In the genomic region with DNA sequence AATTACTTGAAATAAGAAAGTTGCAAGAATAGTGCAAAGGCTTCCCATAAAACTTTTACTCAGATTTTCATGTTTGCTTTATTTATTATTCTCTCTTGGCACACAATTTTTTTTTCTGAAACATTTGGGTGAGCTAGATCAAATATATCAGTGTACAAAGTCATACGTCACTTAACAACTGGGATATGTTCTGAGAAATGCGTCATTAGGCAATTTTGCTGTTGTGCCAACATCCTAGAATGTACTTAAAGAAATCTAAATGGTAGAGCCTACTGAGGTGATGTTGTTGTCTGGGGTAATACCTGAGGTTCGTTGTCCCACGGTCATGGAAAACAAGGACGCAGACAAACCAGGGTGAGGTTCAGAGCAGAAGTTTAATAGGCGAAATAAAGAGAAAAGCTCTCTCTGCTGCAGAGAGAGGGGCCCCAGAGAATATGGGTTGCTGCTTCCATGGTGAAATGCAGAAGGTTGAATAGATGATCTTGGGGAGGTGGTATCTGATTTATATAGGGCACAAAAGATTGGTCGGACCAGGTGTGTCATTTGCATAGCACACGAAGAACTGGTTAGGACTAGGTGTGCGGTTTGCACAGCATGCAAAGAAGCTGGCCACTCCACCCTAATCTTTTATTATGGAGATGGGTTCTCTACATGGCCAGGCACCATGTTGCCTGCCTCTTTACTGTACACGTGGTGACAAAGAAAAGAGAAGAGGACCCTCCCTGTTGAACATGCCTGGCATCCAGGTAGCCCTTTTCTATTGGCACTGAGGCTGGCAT, we compare ENCODE assay signal across 13 cellular contexts. TPM values are rescaled to one million over a fixed set of nuclear protein-coding genes. Genes with fewer than 3 reads are reported as not detected.
DNase-seq lines count a peak whose midpoint lies in the region; ATAC-seq, FAIRE-seq and TF ChIP-seq lines count a peak whose summit lies in the region.
"Had no signal": no experiment of that assay in that cellular context is flagged by ENCODE, and none has a peak within 500 bp of the region (broad histone marks: within the 10 kb centered on the region; RNA-seq: fewer than 3 reads in every experiment).

No MANE protein-coding gene starts in this region.

- H3K27me3 Mint-ChIP-seq in GM23338 (ENCODE audit: insufficient read depth, low read depth, poor library complexity): no peaks in the 10 kb centered on the region

- H3F3A ChIP-seq in GM23338 (replicated peaks; ENCODE audit: low read depth) (no peaks in the 10 kb centered on the region), smooth muscle cell (ENCODE audit: low read depth) (no peaks in the 10 kb centered on the region)

- H3K9me3 ChIP-seq in SJCRH30 (replicated peaks) (no peaks in the 10 kb centered on the region), smooth muscle cell (replicated peaks; ENCODE audit: low read depth) (no peaks in the 10 kb centered on the region)

- no peak for ATAC-seq in GM23338
- ATAC-seq: activated T-cell treated with anti-CD3 and anti-CD28 coated beads, Interleukin-2, amount 50 U/mL, for 4 hours had no signal

- peak overlapping the region; percentile 49; the same call in 1 of the 2 replicates for H3K4me2 ChIP-seq in GM23338
- H3K4me2 ChIP-seq in smooth muscle cell: no peak overlapping the region

- no peak overlapping the region for H3K9ac ChIP-seq in smooth muscle cell (ENCODE audit: low read depth)
- H3K9ac ChIP-seq: parathyroid adenoma had no signal

- no peaks in the 10 kb centered on the region for H3K9me3 Mint-ChIP-seq in GM23338

- H3K9me2 ChIP-seq in GM23338 (ENCODE audit: insufficient read depth): peaks cover 5% of the 10 kb centered on the region; the same call in 1 of the 2 replicates

- no peak overlapping the region; the same call in 1 of the 2 replicates for H3K4me3 ChIP-seq in GM12864 (ENCODE audit: low read depth, low read length)
- H3K4me3 ChIP-seq in GM23338: no peak overlapping the region
- H3K4me3 ChIP-seq in SJCRH30: no peak overlapping the region
- H3K4me3 ChIP-seq in foreskin fibroblast (ENCODE audit: low read depth in 1 of 2, low read length in 2 of 2): no peak overlapping the region
- H3K4me3 ChIP-seq in smooth muscle cell: no peak overlapping the region

- H4K20me1 ChIP-seq in GM23338 (replicated peaks; ENCODE audit: insufficient read depth) (no peaks in the 10 kb centered on the region), smooth muscle cell (ENCODE audit: low read depth) (no peaks in the 10 kb centered on the region)

- H3K27ac Mint-ChIP-seq in GM23338: no peak overlapping the region

- H2AFZ ChIP-seq in GM23338 (peak overlapping the region; percentile 86), smooth muscle cell (ENCODE audit: low read depth) (no peak overlapping the region)
- H2AFZ ChIP-seq: parathyroid adenoma had no signal

- no peak overlapping the region for H3K4me3 Mint-ChIP-seq in GM23338
- H3K4me3 Mint-ChIP-seq: activated T-cell treated with anti-CD3 and anti-CD28 coated beads, Interleukin-2, amount 50 U/mL, for 4 hours had no signal

- peak; percentile 41 for FAIRE-seq in islet of Langerhans (lab: Jason Lieb, UNC)
- FAIRE-seq: kidney had no signal

- 86% methylated on average over 10 of the region's 10 CpGs for WGBS in smooth muscle cell (ENCODE audit: low lambda C conversion rate)

- H3K4me1 Mint-ChIP-seq in GM23338: peaks cover 16% of the 10 kb centered on the region

- peak; percentile 73 for DNase-seq in GM12864 (ENCODE audit: low read depth)
- no peak for DNase-seq in GM23338 (ENCODE audit: low spot score)
- no peak for DNase-seq in SJCRH30
- no peak for DNase-seq in foreskin fibroblast
- no peak for DNase-seq in smooth muscle cell (lab: John Stamatoyannopoulos, UW; ENCODE audit: unreplicated experiment)
- no peak for DNase-seq in SKM-1 (lab: John Stamatoyannopoulos, UW; ENCODE audit: unreplicated experiment)
- no peak for DNase-seq in posterior vena cava (ENCODE audit: low spot score)
- DNase-seq: activated T-cell treated with anti-CD3 and anti-CD28 coated beads, Interleukin-2, amount 50 U/mL, for 4 hours; kidney; NCI-H187; NCI-H69 had no signal

- H3K79me2 ChIP-seq in GM23338 (replicated peaks; ENCODE audit: insufficient read depth): no peaks in the 10 kb centered on the region
- no peaks in the 10 kb centered on the region for H3K79me2 ChIP-seq in smooth muscle cell (ENCODE audit: low read depth)
- H3K79me2 ChIP-seq: parathyroid adenoma had no signal

- TF ChIP-seq CTCF in GM12864 (IDR thresholded peaks at IDR 0.05; ENCODE audit: low read depth, low read length, missing control alignments): no peak
- TF ChIP-seq CTCF in GM23338 (conservative IDR thresholded peaks at IDR 0.05; ENCODE audit: low read depth in 2 of 2): no peak
- TF ChIP-seq CTCF in foreskin fibroblast (IDR thresholded peaks at IDR 0.05; ENCODE audit: low read depth, low read length): no peak
- no peak for TF ChIP-seq CTCF in smooth muscle cell (IDR thresholded peaks at IDR 0.05; ENCODE audit: borderline replicate concordance, insufficient read depth, poor library complexity, severe bottlenecking)

- intact Hi-C loops in posterior vena cava (cut with DNase I): no loop called here

- H3K27me3 ChIP-seq in GM23338 (ENCODE audit: insufficient read depth) (no peaks in the 10 kb centered on the region), SJCRH30 (no peaks in the 10 kb centered on the region), smooth muscle cell (ENCODE audit: low read depth) (no peaks in the 10 kb centered on the region)

- H3K27ac ChIP-seq in GM23338 (ENCODE audit: low read depth) (no peak overlapping the region), SJCRH30 (peak overlapping the region; percentile 37), smooth muscle cell (ENCODE audit: low read depth) (no peak overlapping the region)
- H3K27ac ChIP-seq: parathyroid adenoma had no signal

- no peaks in the 10 kb centered on the region for H3K36me3 Mint-ChIP-seq in GM23338 (ENCODE audit: low read depth)

- H3K36me3 ChIP-seq in GM23338 (ENCODE audit: insufficient read depth) (no peaks in the 10 kb centered on the region), SJCRH30 (no peaks in the 10 kb centered on the region), smooth muscle cell (ENCODE audit: low read depth) (no peaks in the 10 kb centered on the region)

- peaks cover 13% of the 10 kb centered on the region; the same call in 1 of the 2 replicates for H3K4me1 ChIP-seq in GM23338 (ENCODE audit: insufficient read depth)
- peaks cover 10% of the 10 kb centered on the region; the same call in 1 of the 2 replicates for H3K4me1 ChIP-seq in SJCRH30
- no peaks in the 10 kb centered on the region for H3K4me1 ChIP-seq in smooth muscle cell (ENCODE audit: low read depth)
- H3K4me1 ChIP-seq: parathyroid adenoma had no signal

TF ChIP-seq in GM23338, 12 proteins besides CTCF, POLR2A, EP300 and RAD21 (continues in another document):
- TF ChIP-seq POLR2AphosphoS5 (IDR thresholded peaks at IDR 0.05; ENCODE audit: low read depth) (no peak), ZNF114 (CRISPR knock-in tag; IDR thresholded peaks at IDR 0.05) (no peak), NANOG (IDR thresholded peaks at IDR 0.05; ENCODE audit: borderline replicate concordance) (no peak), CREB1 (CRISPR knock-in tag; IDR thresholded peaks at IDR 0.05; ENCODE audit: low read depth) (no peak), JUNB (IDR thresholded peaks at IDR 0.05; ENCODE audit: unreplicated experiment) (no peak), EZH2 (IDR thresholded peaks at IDR 0.05; ENCODE audit: low read depth, unreplicated experiment) (no peak), EZH2phosphoT487 (IDR thresholded peaks at IDR 0.05; ENCODE audit: unreplicated experiment) (no peak), ZNF331 (CRISPR knock-in tag; IDR thresholded peaks at IDR 0.05; ENCODE audit: low read depth) (no peak), STAT1 (IDR thresholded peaks at IDR 0.05; ENCODE audit: unreplicated experiment) (no peak)
- TF ChIP-seq, protein P1, sequence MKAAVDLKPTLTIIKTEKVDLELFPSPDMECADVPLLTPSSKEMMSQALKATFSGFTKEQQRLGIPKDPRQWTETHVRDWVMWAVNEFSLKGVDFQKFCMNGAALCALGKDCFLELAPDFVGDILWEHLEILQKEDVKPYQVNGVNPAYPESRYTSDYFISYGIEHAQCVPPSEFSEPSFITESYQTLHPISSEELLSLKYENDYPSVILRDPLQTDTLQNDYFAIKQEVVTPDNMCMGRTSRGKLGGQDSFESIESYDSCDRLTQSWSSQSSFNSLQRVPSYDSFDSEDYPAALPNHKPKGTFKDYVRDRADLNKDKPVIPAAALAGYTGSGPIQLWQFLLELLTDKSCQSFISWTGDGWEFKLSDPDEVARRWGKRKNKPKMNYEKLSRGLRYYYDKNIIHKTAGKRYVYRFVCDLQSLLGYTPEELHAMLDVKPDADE (IDR thresholded peaks at IDR 0.05): no peak
- TF ChIP-seq, protein P2, sequence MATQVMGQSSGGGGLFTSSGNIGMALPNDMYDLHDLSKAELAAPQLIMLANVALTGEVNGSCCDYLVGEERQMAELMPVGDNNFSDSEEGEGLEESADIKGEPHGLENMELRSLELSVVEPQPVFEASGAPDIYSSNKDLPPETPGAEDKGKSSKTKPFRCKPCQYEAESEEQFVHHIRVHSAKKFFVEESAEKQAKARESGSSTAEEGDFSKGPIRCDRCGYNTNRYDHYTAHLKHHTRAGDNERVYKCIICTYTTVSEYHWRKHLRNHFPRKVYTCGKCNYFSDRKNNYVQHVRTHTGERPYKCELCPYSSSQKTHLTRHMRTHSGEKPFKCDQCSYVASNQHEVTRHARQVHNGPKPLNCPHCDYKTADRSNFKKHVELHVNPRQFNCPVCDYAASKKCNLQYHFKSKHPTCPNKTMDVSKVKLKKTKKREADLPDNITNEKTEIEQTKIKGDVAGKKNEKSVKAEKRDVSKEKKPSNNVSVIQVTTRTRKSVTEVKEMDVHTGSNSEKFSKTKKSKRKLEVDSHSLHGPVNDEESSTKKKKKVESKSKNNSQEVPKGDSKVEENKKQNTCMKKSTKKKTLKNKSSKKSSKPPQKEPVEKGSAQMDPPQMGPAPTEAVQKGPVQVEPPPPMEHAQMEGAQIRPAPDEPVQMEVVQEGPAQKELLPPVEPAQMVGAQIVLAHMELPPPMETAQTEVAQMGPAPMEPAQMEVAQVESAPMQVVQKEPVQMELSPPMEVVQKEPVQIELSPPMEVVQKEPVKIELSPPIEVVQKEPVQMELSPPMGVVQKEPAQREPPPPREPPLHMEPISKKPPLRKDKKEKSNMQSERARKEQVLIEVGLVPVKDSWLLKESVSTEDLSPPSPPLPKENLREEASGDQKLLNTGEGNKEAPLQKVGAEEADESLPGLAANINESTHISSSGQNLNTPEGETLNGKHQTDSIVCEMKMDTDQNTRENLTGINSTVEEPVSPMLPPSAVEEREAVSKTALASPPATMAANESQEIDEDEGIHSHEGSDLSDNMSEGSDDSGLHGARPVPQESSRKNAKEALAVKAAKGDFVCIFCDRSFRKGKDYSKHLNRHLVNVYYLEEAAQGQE (IDR thresholded peaks at IDR 0.05; ENCODE audit: unreplicated experiment): no peak

RNA-seq across cellular contexts. Expression of a gene that starts 8.8 kb away (rescaled TPM):
- total RNA-seq in GM23338 (2014; rRNA removed; shearing (Covaris generic)): 0.78 and 3.3 TPM in 2 replicates
- polyA plus RNA-seq in GM23338 (2016; fragmentation: Nextera tagmentation; extraction: Ambion mirVana) (2.6 and 3.6 TPM in 2 replicates), smooth muscle cell (1.9 and 3.5 TPM in 2 replicates)
- 1.6 and 2.5 TPM in 2 replicates for total RNA-seq in SJCRH30 (2014; rRNA removed; shearing (Covaris generic))
- total RNA-seq in smooth muscle cell (1.8 and 3.1 TPM in 2 replicates), posterior vena cava (1 to 10 TPM; 1.1 to 1.2 TPM)
- total RNA-seq: activated T-cell treated with anti-CD3 and anti-CD28 coated beads, Interleukin-2, amount 50 U/mL, for 4 hours had no signal
